ENCODE assay signal across 1 cellular context in genomic region chr7:47573758-47574472, GRCh38.
TF ChIP-seq lines count a peak whose summit lies in the region.

No MANE protein-coding gene starts in this region.

TF ChIP-seq in HepG2, 621 proteins besides CTCF, POLR2A, EP300 and RAD21 (continued from another document):
- TF ChIP-seq ZBTB40 (IDR thresholded peaks at IDR 0.05) = no peak
- no peak for TF ChIP-seq ZBTB40 (CRISPR knock-in tag; IDR thresholded peaks at IDR 0.05)
- no peak for TF ChIP-seq SYNCRIP (IDR thresholded peaks at IDR 0.05; ENCODE audit: insufficient read depth, low read depth, low read length)
- peak; percentile 71 for TF ChIP-seq HOXA3 (CRISPR knock-in tag; IDR thresholded peaks at IDR 0.05)
- peak; percentile 53; the same call in 1 of the 2 replicates for TF ChIP-seq MLX (CRISPR knock-in tag; IDR thresholded peaks at IDR 0.05)
- no peak for TF ChIP-seq MBNL3 (CRISPR knock-in tag; conservative IDR thresholded peaks at IDR 0.05)
- 0 out of 2 replicates have a peak, but pooled peaks have one; percentile 18 for TF ChIP-seq IRF2 (CRISPR knock-in tag; IDR thresholded peaks at IDR 0.05)
- TF ChIP-seq BCL6 (CRISPR knock-in tag; IDR thresholded peaks at IDR 0.05) = peak; percentile 80
- no peak for TF ChIP-seq ARID2 (CRISPR knock-in tag; IDR thresholded peaks at IDR 0.05; ENCODE audit: borderline replicate concordance)
- TF ChIP-seq MED1 (CRISPR knock-in tag; IDR thresholded peaks at IDR 0.05) = peak; percentile 68
- TF ChIP-seq TFDP1 (CRISPR knock-in tag; IDR thresholded peaks at IDR 0.05; ENCODE audit: borderline replicate concordance) = peak; percentile 47; the same call in 1 of the 2 replicates
- no peak for TF ChIP-seq ZNF468 (CRISPR knock-in tag; IDR thresholded peaks at IDR 0.05)
- TF ChIP-seq ZNF124 (CRISPR knock-in tag; IDR thresholded peaks at IDR 0.05) = 0 out of 2 replicates have a peak, but pooled peaks have one; percentile 53
- no peak for TF ChIP-seq ZKSCAN5 (CRISPR knock-in tag; IDR thresholded peaks at IDR 0.05)
- no peak for TF ChIP-seq ZNF567 (CRISPR knock-in tag; IDR thresholded peaks at IDR 0.05; ENCODE audit: borderline replicate concordance)
- 0 out of 2 replicates have a peak, but pooled peaks have one; percentile 22 for TF ChIP-seq PPARG (CRISPR knock-in tag; conservative IDR thresholded peaks at IDR 0.05)
- TF ChIP-seq ZNF605 (CRISPR knock-in tag; IDR thresholded peaks at IDR 0.05) = peak; percentile 22; the same call in 1 of the 2 replicates
- no peak for TF ChIP-seq ZBTB8A (CRISPR knock-in tag; IDR thresholded peaks at IDR 0.05; ENCODE audit: borderline replicate concordance, low read depth)
- TF ChIP-seq NCOA2 (CRISPR knock-in tag; IDR thresholded peaks at IDR 0.05) = peak; percentile 61; the same call in 1 of the 2 replicates
- TF ChIP-seq ZNF451 (CRISPR knock-in tag; IDR thresholded peaks at IDR 0.05) = no peak
- TF ChIP-seq ZNF792 (CRISPR knock-in tag; IDR thresholded peaks at IDR 0.05) = 0 out of 2 replicates have a peak, but pooled peaks have one; percentile 20
- no peak for TF ChIP-seq ZNF331 (CRISPR knock-in tag; IDR thresholded peaks at IDR 0.05)
- no peak for TF ChIP-seq FOXA1 (IDR thresholded peaks at IDR 0.05)
- peak; percentile 84 for TF ChIP-seq FOXA1 (CRISPR knock-in tag; IDR thresholded peaks at IDR 0.05)
- TF ChIP-seq IKZF5 (CRISPR knock-in tag; IDR thresholded peaks at IDR 0.05) = no peak; the same call in 1 of the 2 replicates
- no peak for TF ChIP-seq ZNF737 (CRISPR knock-in tag; IDR thresholded peaks at IDR 0.05; ENCODE audit: borderline replicate concordance)
- TF ChIP-seq POGZ (CRISPR knock-in tag; IDR thresholded peaks at IDR 0.05) = peak; percentile 50; the same call in 1 of the 2 replicates
- TF ChIP-seq HNF1B (CRISPR knock-in tag; IDR thresholded peaks at IDR 0.05) = peak; percentile 60
- TF ChIP-seq ZNF546 (CRISPR knock-in tag; conservative IDR thresholded peaks at IDR 0.05) = no peak
- peak; percentile 79 for TF ChIP-seq ZBTB37 (CRISPR knock-in tag; IDR thresholded peaks at IDR 0.05)
- TF ChIP-seq ATF2 (CRISPR knock-in tag; IDR thresholded peaks at IDR 0.05) = 0 out of 2 replicates have a peak, but pooled peaks have one; percentile 25
- TF ChIP-seq NFRKB (IDR thresholded peaks at IDR 0.05) = no peak
- peak; percentile 55; the same call in 1 of the 2 replicates for TF ChIP-seq ZNF317 (CRISPR knock-in tag; IDR thresholded peaks at IDR 0.05)
- TF ChIP-seq ELK4 (CRISPR knock-in tag; IDR thresholded peaks at IDR 0.05; ENCODE audit: borderline replicate concordance) = no peak
- peak; percentile 89 for TF ChIP-seq HNF1A (IDR thresholded peaks at IDR 0.05; ENCODE audit: low read depth)
- TF ChIP-seq HNF1A (CRISPR knock-in tag; IDR thresholded peaks at IDR 0.05; ENCODE audit: borderline replicate concordance) = peak; percentile 90
